29 cellular contexts compared by ENCODE assay signal in the genomic region with DNA sequence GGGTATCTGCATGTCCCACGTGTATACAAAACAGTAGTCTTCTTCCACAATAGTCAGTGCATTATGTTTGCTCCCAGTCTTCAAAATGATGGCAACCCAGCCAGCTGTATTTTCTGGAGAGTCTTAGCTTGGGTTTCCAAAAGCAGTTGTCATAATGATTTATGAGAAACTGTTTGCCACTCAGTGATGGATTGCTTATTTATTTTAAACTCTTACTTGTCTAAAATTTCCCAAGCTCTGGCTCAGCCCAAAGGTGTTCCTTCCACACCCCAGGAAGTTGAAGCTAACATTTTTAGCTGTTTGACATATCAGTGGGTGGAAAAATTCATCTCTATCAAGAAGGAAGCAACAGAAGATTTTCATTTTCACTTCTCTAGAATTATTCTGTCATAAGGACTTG.
DNase-seq lines count a peak whose midpoint lies in the region; ATAC-seq and TF ChIP-seq lines count a peak whose summit lies in the region.
"Had no signal": no experiment of that assay in that cellular context is flagged by ENCODE, and none has a peak within 500 bp of the region (broad histone marks: within the 10 kb centered on the region; RNA-seq: fewer than 3 reads in every experiment).

No MANE protein-coding gene starts in this region.

- H3K4me1 Mint-ChIP-seq in HFFc6 (ENCODE audit: low read depth): peaks cover 94% of the 10 kb centered on the region
- H3K4me1 Mint-ChIP-seq: activated naive CD4-positive, alpha-beta T cell treated with anti-CD3 and anti-CD28 coated beads, Interleukin-2, amount 50 U/mL, for 24 hours; B cell; naive thymus-derived CD8-positive, alpha-beta T cell had no signal

- H3K27me3 Mint-ChIP-seq in HFFc6 (ENCODE audit: insufficient read depth): peaks cover 2% of the 10 kb centered on the region
- H3K27me3 Mint-ChIP-seq: B cell had no signal

- no peak overlapping the region for H3K4me3 Mint-ChIP-seq in HFFc6
- H3K4me3 Mint-ChIP-seq: activated CD4-positive, alpha-beta memory T cell treated with anti-CD3 and anti-CD28 coated beads for 36 hours; activated naive CD4-positive, alpha-beta T cell treated with anti-CD3 and anti-CD28 coated beads, Interleukin-2, amount 50 U/mL, for 24 hours; B cell; endodermal cell; naive thymus-derived CD8-positive, alpha-beta T cell had no signal

- peaks cover 44% of the 10 kb centered on the region for H3K36me3 Mint-ChIP-seq in HFFc6 (ENCODE audit: low read depth)
- H3K36me3 Mint-ChIP-seq: activated CD4-positive, alpha-beta memory T cell treated with anti-CD3 and anti-CD28 coated beads for 36 hours; activated naive CD4-positive, alpha-beta T cell treated with anti-CD3 and anti-CD28 coated beads, Interleukin-2, amount 50 U/mL, for 24 hours; naive thymus-derived CD8-positive, alpha-beta T cell had no signal

- DNase-seq in HFFc6: no peak
- peak; percentile 45 for DNase-seq in amniotic epithelial cell (ENCODE audit: low read depth)
- DNase-seq in foreskin keratinocyte: no peak
- DNase-seq in RPMI8226: no peak
- no peak for DNase-seq in C1 segment of cervical spinal cord (lab: John Stamatoyannopoulos, UW)
- no peak for DNase-seq in COLO829 (ENCODE audit: low spot score)
- DNase-seq in dorsolateral prefrontal cortex: no peak
- DNase-seq: activated CD4-positive, alpha-beta memory T cell treated with anti-CD3 and anti-CD28 coated beads for 36 hours; Caco-2; endodermal cell; H7; KG1; midbrain; naive thymus-derived CD8-positive, alpha-beta T cell; NCI-H1694; NCI-H510A treated with DMSO at 0.1 percent for 48 hours; NK-92 treated with Interleukin-12 subunit alpha and Interleukin-12 subunit beta, amount 100 ng/mL, for 24 hours; Peyer's patch; SJCRH30; stimulated activated CD4-positive, alpha-beta T cell treated with anti-CD3 and anti-CD28 coated beads, Interleukin-2, amount 100 ng/mL, for 48 hours; T-helper 1 cell; trophoblast cell had no signal

- H3K27ac ChIP-seq in ACC112 (ENCODE audit: low read depth, low read length): peak overlapping the region; percentile 80
- peak overlapping the region; percentile 86 for H3K27ac ChIP-seq in foreskin keratinocyte
- H3K27ac ChIP-seq in dorsolateral prefrontal cortex: no peak overlapping the region
- H3K27ac ChIP-seq: cardiac muscle cell, coronary artery, Peyer's patch, SJCRH30 had no signal

- no peak for ATAC-seq in foreskin keratinocyte
- ATAC-seq: activated CD4-positive, CD25-positive, alpha-beta regulatory T cell treated with anti-CD3 and anti-CD28 coated beads, Interleukin-2, amount 50 U/mL, for 24 hours; naive thymus-derived CD8-positive, alpha-beta T cell had no signal

- H3K36me3 ChIP-seq in ACC112 (ENCODE audit: insufficient read depth, low read length): peaks cover 5% of the 10 kb centered on the region; the same call in 1 of the 2 replicates
- H3K36me3 ChIP-seq: cardiac muscle cell, Peyer's patch had no signal

- no peaks in the 10 kb centered on the region for H3K9me3 Mint-ChIP-seq in HFFc6
- H3K9me3 Mint-ChIP-seq: activated CD4-positive, alpha-beta memory T cell treated with anti-CD3 and anti-CD28 coated beads for 36 hours; activated naive CD4-positive, alpha-beta T cell treated with anti-CD3 and anti-CD28 coated beads, Interleukin-2, amount 50 U/mL, for 24 hours; activated T-helper 2 cell treated with anti-CD3 and anti-CD28 coated beads, Interferon-gamma antibody, Interleukin-2, Interleukin-4, amounts not matched to agents 10 μg/mL and 5 μg/mL and 100 μg/mL, durations not matched to agents 14 hours and 24 hours and 36 hours; endodermal cell; naive thymus-derived CD8-positive, alpha-beta T cell had no signal

- H2AFZ ChIP-seq in ACC112 (ENCODE audit: low read length, unreplicated experiment): no peak overlapping the region

- H3K4me1 ChIP-seq in ACC112 (ENCODE audit: control insufficient read depth, insufficient read depth, low read length, unreplicated experiment) (peaks cover 62% of the 10 kb centered on the region), foreskin keratinocyte (peaks cover 44% of the 10 kb centered on the region)

- H3K79me2 ChIP-seq in ACC112 (ENCODE audit: control insufficient read depth, insufficient read depth, low read length, unreplicated experiment): peaks cover 40% of the 10 kb centered on the region

- intact Hi-C loops in dorsolateral prefrontal cortex (cut with DNase I): no loop called here

- H3K4me3 ChIP-seq in ACC112 (ENCODE audit: low read depth, low read length): peak overlapping the region; percentile 8; the same call in 1 of the 2 replicates
- no peak overlapping the region for H3K4me3 ChIP-seq in dorsolateral prefrontal cortex
- H3K4me3 ChIP-seq: cardiac muscle cell, coronary artery, Peyer's patch, SJCRH30 had no signal

- H3K27ac Mint-ChIP-seq in HFFc6: peak overlapping the region; percentile 100
- H3K27ac Mint-ChIP-seq: activated CD4-positive, alpha-beta memory T cell treated with anti-CD3 and anti-CD28 coated beads for 36 hours; activated naive CD4-positive, alpha-beta T cell treated with anti-CD3 and anti-CD28 coated beads, Interleukin-2, amount 50 U/mL, for 24 hours; activated T-helper 2 cell treated with anti-CD3 and anti-CD28 coated beads, Interferon-gamma antibody, Interleukin-2, Interleukin-4, amounts not matched to agents 10 μg/mL and 5 μg/mL and 100 μg/mL, durations not matched to agents 14 hours and 24 hours and 36 hours; B cell; endodermal cell; naive thymus-derived CD8-positive, alpha-beta T cell had no signal

- H3K27me3 ChIP-seq in ACC112 (ENCODE audit: insufficient read depth, low read length): no peaks in the 10 kb centered on the region
- no peaks in the 10 kb centered on the region for H3K27me3 ChIP-seq in foreskin keratinocyte
- H3K27me3 ChIP-seq in dorsolateral prefrontal cortex: no peaks in the 10 kb centered on the region
- H3K27me3 ChIP-seq: cardiac muscle cell, Peyer's patch, SJCRH30 had no signal

- TF ChIP-seq CTCF in HFFc6 (IDR thresholded peaks at IDR 0.05) (no peak), foreskin keratinocyte (conservative IDR thresholded peaks at IDR 0.05) (no peak), dorsolateral prefrontal cortex (IDR thresholded peaks at IDR 0.05 in 54 of 56, conservative IDR thresholded peaks at IDR 0.05 in 2 of 56; ENCODE audit: low read depth in 1 of 56, partially characterized antibody in 56 of 56) (no peak)

Comparison
In these comparisons a context has a peak if more than half of its experiments do, and no peak if none do; other contexts are left out.
1. H3K27ac ChIP-seq: peak in ACC112 (single experiment) and foreskin keratinocyte (single experiment); none in dorsolateral prefrontal cortex (0 of 59).